ENCODE assay signal across 2 cellular contexts in the genomic region with DNA sequence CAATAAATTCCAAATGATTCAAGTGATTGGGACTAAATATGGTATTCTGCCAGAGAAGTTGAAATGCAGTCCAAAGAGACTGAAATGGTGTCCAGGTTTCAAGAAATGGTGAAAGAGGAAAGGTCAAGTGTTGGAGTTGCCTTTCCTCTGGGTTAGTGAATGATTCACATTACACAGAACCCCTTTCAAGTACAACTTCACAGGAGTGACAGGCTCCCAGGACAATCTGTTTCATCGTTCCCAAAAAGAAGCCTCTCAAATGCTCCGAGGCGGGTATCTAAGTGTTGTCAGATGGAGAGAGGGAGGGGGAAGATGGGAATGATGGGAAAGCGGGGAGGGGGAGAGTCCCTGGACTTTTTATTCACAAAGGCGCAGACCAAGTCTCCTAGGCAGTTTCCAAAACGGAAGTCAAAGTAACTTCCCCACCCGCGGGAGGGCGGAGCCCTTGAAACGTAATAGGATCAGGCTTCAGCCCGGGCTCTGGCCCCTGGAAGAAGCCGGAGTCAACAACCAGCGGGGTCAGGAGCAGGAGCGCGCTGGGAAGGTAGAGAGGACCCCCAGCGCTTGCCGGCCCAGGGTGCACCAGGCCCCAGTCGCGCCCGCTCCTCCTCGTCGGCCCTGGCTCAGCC.
TF ChIP-seq lines count a peak whose summit lies in the region.

No MANE protein-coding gene starts in this region.

TF ChIP-seq in HEK293, 187 proteins besides CTCF, POLR2A, EP300 and RAD21 (continued from another document and continues in another):
- TF ChIP-seq ZNF571 (tag by site-specific recombination; IDR thresholded peaks at IDR 0.05) (no peak), GLIS2 (tag by site-specific recombination; IDR thresholded peaks at IDR 0.05) (no peak; the same call in 1 of the 2 replicates), ZNF548 (tag by site-specific recombination; IDR thresholded peaks at IDR 0.05) (no peak), ZNF600 (tag by site-specific recombination; IDR thresholded peaks at IDR 0.05) (peak; percentile 80; the same call in 1 of the 2 replicates), ZNF513 (tag by site-specific recombination; IDR thresholded peaks at IDR 0.05) (no peak), ZNF184 (tag by site-specific recombination; IDR thresholded peaks at IDR 0.05) (no peak), ZNF2 (tag by site-specific recombination; IDR thresholded peaks at IDR 0.05) (0 out of 2 replicates have a peak, but pooled peaks have one; percentile 24), SALL2 (tag by site-specific recombination; IDR thresholded peaks at IDR 0.05; ENCODE audit: borderline replicate concordance) (no peak), ZSCAN23 (tag by site-specific recombination; IDR thresholded peaks at IDR 0.05) (no peak), ZNF530 (tag by site-specific recombination; IDR thresholded peaks at IDR 0.05; ENCODE audit: low read depth) (no peak), PBX3 (CRISPR knock-in tag; IDR thresholded peaks at IDR 0.05) (no peak)
- TF ChIP-seq, protein P1, sequence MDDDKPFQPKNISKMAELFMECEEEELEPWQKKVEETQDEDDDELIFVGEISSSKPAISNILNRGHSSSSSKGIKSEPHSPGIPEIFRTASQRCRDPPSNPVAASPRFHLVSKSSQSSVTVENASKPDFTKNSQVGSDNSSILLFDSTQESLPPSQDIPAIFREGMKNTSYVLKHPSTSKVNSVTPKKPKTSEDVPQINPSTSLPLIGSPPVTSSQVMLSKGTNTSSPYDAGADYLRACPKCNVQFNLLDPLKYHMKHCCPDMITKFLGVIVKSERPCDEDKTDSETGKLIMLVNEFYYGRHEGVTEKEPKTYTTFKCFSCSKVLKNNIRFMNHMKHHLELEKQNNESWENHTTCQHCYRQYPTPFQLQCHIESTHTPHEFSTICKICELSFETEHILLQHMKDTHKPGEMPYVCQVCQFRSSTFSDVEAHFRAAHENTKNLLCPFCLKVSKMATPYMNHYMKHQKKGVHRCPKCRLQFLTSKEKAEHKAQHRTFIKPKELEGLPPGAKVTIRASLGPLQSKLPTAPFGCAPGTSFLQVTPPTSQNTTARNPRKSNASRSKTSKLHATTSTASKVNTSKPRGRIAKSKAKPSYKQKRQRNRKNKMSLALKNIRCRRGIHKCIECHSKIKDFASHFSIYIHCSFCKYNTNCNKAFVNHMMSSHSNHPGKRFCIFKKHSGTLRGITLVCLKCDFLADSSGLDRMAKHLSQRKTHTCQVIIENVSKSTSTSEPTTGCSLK (tag by site-specific recombination; IDR thresholded peaks at IDR 0.05) = no peak
- TF ChIP-seq, protein P2, sequence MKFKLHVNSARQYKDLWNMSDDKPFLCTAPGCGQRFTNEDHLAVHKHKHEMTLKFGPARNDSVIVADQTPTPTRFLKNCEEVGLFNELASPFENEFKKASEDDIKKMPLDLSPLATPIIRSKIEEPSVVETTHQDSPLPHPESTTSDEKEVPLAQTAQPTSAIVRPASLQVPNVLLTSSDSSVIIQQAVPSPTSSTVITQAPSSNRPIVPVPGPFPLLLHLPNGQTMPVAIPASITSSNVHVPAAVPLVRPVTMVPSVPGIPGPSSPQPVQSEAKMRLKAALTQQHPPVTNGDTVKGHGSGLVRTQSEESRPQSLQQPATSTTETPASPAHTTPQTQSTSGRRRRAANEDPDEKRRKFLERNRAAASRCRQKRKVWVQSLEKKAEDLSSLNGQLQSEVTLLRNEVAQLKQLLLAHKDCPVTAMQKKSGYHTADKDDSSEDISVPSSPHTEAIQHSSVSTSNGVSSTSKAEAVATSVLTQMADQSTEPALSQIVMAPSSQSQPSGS (tag by site-specific recombination; IDR thresholded peaks at IDR 0.05; ENCODE audit: low read depth) = no peak

TF ChIP-seq in K562, 482 proteins besides CTCF, POLR2A, EP300 and RAD21 (continued from another document):
- TF ChIP-seq ZNF639 (CRISPR knock-in tag; conservative IDR thresholded peaks at IDR 0.05 in 1 of 2, IDR thresholded peaks at IDR 0.05 in 1 of 2) (no peak), CBX3 (IDR thresholded peaks at IDR 0.05; ENCODE audit: borderline replicate concordance in 1 of 2, low read length in 2 of 2) (no peak), MAZ (CRISPR knock-in tag; conservative IDR thresholded peaks at IDR 0.05 in 1 of 2, IDR thresholded peaks at IDR 0.05 in 1 of 2) (0 out of 4 replicates have a peak, but pooled peaks of 1 of the 2 experiments have one; percentile 17), ZNF644 (tag; IDR thresholded peaks at IDR 0.05; ENCODE audit: low read depth) (no peak), MEF2A (IDR thresholded peaks at IDR 0.05; ENCODE audit: control insufficient read depth, low read depth, low read length) (no peak), ZNF212 (CRISPR knock-in tag; IDR thresholded peaks at IDR 0.05) (0 out of 2 replicates have a peak, but pooled peaks have one; percentile 24), PCBP1 (IDR thresholded peaks at IDR 0.05; ENCODE audit: low read depth, low read length, poor library complexity, severe bottlenecking) (no peak), HNRNPLL (IDR thresholded peaks at IDR 0.05; ENCODE audit: low read depth, low read length, poor library complexity, severe bottlenecking) (peak; percentile 10), ETV5 (CRISPR knock-in tag; IDR thresholded peaks at IDR 0.05; ENCODE audit: low read depth) (peak; percentile 10; the same call in 1 of the 2 replicates), DNMT1 (IDR thresholded peaks at IDR 0.05) (no peak), GTF2F1 (IDR thresholded peaks at IDR 0.05; ENCODE audit: low read depth, low read length) (0 out of 2 replicates have a peak, but pooled peaks have one; percentile 12), KDM1A (IDR thresholded peaks at IDR 0.05) (0 out of 4 replicates have a peak, but pooled peaks of 1 of the 2 experiments have one; percentile 6), ZNF699 (CRISPR knock-in tag; IDR thresholded peaks at IDR 0.05; ENCODE audit: insufficient replicate concordance) (no peak), MLLT1 (IDR thresholded peaks at IDR 0.05) (no peak), ARID2 (IDR thresholded peaks at IDR 0.05) (no peak), FOXJ3 (CRISPR knock-in tag; IDR thresholded peaks at IDR 0.05) (no peak), ARHGAP35 (IDR thresholded peaks at IDR 0.05; ENCODE audit: partially characterized antibody) (no peak), SIN3A (IDR thresholded peaks at IDR 0.05; ENCODE audit: borderline replicate concordance in 2 of 2, control insufficient read depth in 1 of 2, low read depth in 2 of 2, low read length in 2 of 2) (peak in 1 of 2 experiments; percentile 66; a peak in 2 of 4 replicates), HBP1 (CRISPR knock-in tag; IDR thresholded peaks at IDR 0.05) (no peak), HMG20A (CRISPR knock-in tag; conservative IDR thresholded peaks at IDR 0.05) (no peak), PCBP2 (IDR thresholded peaks at IDR 0.05; ENCODE audit: low read depth, low read length, poor library complexity, severe bottlenecking) (no peak), NFIC (IDR thresholded peaks at IDR 0.05) (no peak), RHOXF2B (CRISPR knock-in tag; conservative IDR thresholded peaks at IDR 0.05) (no peak), ZNF311 (CRISPR knock-in tag; IDR thresholded peaks at IDR 0.05) (no peak), SRF (CRISPR knock-in tag; IDR thresholded peaks at IDR 0.05) (no peak), E2F1 (CRISPR knock-in tag; IDR thresholded peaks at IDR 0.05) (no peak), TFAM (CRISPR knock-in tag; conservative IDR thresholded peaks at IDR 0.05) (no peak), EZH2 (IDR thresholded peaks at IDR 0.05; ENCODE audit: borderline replicate concordance, low read depth, low read length) (no peak), HNRNPK (IDR thresholded peaks at IDR 0.05; ENCODE audit: low read depth, low read length, poor library complexity, severe bottlenecking) (no peak), ZNF354B (CRISPR knock-in tag; IDR thresholded peaks at IDR 0.05) (no peak), CCNT2 (IDR thresholded peaks at IDR 0.05; ENCODE audit: borderline replicate concordance, extremely low read depth, insufficient read length, low read depth, low read length) (no peak), BRD4 (IDR thresholded peaks at IDR 0.05) (no peak)
- TF ChIP-seq, protein P3, sequence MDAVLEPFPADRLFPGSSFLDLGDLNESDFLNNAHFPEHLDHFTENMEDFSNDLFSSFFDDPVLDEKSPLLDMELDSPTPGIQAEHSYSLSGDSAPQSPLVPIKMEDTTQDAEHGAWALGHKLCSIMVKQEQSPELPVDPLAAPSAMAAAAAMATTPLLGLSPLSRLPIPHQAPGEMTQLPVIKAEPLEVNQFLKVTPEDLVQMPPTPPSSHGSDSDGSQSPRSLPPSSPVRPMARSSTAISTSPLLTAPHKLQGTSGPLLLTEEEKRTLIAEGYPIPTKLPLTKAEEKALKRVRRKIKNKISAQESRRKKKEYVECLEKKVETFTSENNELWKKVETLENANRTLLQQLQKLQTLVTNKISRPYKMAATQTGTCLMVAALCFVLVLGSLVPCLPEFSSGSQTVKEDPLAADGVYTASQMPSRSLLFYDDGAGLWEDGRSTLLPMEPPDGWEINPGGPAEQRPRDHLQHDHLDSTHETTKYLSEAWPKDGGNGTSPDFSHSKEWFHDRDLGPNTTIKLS (IDR thresholded peaks at IDR 0.05; ENCODE audit: borderline replicate concordance, low read depth) = no peak
- TF ChIP-seq, protein P4, sequence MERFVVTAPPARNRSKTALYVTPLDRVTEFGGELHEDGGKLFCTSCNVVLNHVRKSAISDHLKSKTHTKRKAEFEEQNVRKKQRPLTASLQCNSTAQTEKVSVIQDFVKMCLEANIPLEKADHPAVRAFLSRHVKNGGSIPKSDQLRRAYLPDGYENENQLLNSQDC (CRISPR knock-in tag; IDR thresholded peaks at IDR 0.05) = no peak
- TF ChIP-seq, protein P5, sequence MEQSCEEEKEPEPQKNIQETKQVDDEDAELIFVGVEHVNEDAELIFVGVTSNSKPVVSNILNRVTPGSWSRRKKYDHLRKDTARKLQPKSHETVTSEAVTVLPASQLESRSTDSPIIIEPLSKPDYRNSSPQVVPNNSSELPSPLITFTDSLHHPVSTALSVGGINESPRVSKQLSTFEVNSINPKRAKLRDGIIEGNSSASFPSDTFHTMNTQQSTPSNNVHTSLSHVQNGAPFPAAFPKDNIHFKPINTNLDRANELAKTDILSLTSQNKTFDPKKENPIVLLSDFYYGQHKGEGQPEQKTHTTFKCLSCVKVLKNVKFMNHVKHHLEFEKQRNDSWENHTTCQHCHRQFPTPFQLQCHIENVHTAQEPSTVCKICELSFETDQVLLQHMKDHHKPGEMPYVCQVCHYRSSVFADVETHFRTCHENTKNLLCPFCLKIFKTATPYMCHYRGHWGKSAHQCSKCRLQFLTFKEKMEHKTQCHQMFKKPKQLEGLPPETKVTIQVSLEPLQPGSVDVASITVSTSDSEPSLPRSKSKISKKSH (CRISPR knock-in tag; IDR thresholded peaks at IDR 0.05) = no peak
